ENCODE assay signal across 43 cellular contexts in the genomic region with DNA sequence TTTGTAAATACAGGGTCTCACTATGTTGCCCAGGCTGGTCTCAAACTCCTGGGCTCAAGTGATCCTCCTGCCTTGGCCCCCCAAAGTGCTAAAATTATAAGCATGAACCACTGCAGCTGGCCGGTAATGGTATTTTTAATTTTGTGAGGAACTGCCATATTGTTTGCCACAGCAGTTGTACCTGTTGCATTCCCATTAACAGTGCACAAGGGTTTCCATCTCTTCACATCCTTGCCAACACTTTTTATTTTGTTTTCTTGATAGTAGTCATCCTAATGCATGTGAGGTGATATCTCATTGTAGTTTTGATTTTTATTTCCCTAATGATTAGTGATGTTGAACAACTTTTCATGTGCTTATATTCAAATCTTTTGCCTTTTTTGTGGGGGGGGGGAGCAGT. TPM values are rescaled to one million over a fixed set of nuclear protein-coding genes. Genes with fewer than 3 reads are reported as not detected.
"Had no signal": no experiment of that assay in that cellular context is flagged by ENCODE, and none has a peak within 500 bp of the region (broad histone marks: within the 10 kb centered on the region; RNA-seq: fewer than 3 reads in every experiment).

No MANE protein-coding gene starts in this region.

- H3K27me3 ChIP-seq: adrenal gland, ascending aorta, body of pancreas, brain microvascular endothelial cell, breast epithelium, cardiac muscle cell had no signal

- ATAC-seq: activated naive CD4-positive, alpha-beta T cell treated with anti-CD3 and anti-CD28 coated beads, Interleukin-2, amount 50 U/mL, for 72 hours; activated naive CD8-positive, alpha-beta T cell treated with anti-CD3 and anti-CD28 coated beads, Interleukin-2, amount 50 U/mL, for 24 hours; activated T-cell treated with anti-CD3 and anti-CD28 coated beads, Interleukin-2, amount 50 U/mL, for 4 hours; activated T-cell treated with anti-CD3 and anti-CD28 coated beads, Interleukin-2, amount 50 U/mL, for 72 hours; activated T-helper 17 cell treated with anti-CD3 and anti-CD28 coated beads, Interleukin-2, amount 50 U/mL, for 72 hours; body of pancreas had no signal

- H3K36me3 ChIP-seq: adrenal gland, ascending aorta, brain microvascular endothelial cell, breast epithelium, cardiac muscle cell had no signal

- H3K9me3 ChIP-seq: adrenal gland had no signal

- FAIRE-seq: astrocyte, bronchial epithelial cell, colon had no signal

- H3K4me1 Mint-ChIP-seq: activated naive CD4-positive, alpha-beta T cell treated with anti-CD3 and anti-CD28 coated beads, Interleukin-2, amount 10 ng/mL, durations not matched to agents 7 days and 5 days; activated naive CD4-positive, alpha-beta T cell treated with anti-CD3 and anti-CD28 coated beads, Interleukin-2, amount 50 U/mL, for 24 hours; activated naive CD8-positive, alpha-beta T cell treated with anti-CD3 and anti-CD28 coated beads for 36 hours; activated naive CD8-positive, alpha-beta T cell treated with anti-CD3 and anti-CD28 coated beads, Interleukin-2, amount 10 ng/mL, durations not matched to agents 7 days and 5 days; activated naive CD8-positive, alpha-beta T cell treated with anti-CD3 and anti-CD28 coated beads, Interleukin-2, amount 50 U/mL, for 24 hours; activated T-helper 17 cell treated with anti-CD3 and anti-CD28 coated beads, Interleukin-2, amount 50 U/mL, for 72 hours; brain; central memory CD8-positive, alpha-beta T cell had no signal

- H3K4me1 ChIP-seq: adrenal gland, ascending aorta, body of pancreas, breast epithelium had no signal

- H3K27ac ChIP-seq: adrenal gland, ascending aorta, body of pancreas, brain microvascular endothelial cell, breast epithelium, cardiac muscle cell had no signal

- H3K4me3 ChIP-seq: adrenal gland, ascending aorta, body of pancreas, breast epithelium, cardiac muscle cell had no signal

- H3K27me3 Mint-ChIP-seq: brain had no signal

- H3K36me3 Mint-ChIP-seq: activated naive CD4-positive, alpha-beta T cell treated with anti-CD3 and anti-CD28 coated beads, Interleukin-2, amount 10 ng/mL, durations not matched to agents 7 days and 5 days; activated naive CD4-positive, alpha-beta T cell treated with anti-CD3 and anti-CD28 coated beads, Interleukin-2, amount 50 U/mL, for 24 hours; activated naive CD8-positive, alpha-beta T cell treated with anti-CD3 and anti-CD28 coated beads, Interleukin-2, amount 10 ng/mL, durations not matched to agents 7 days and 5 days; brain had no signal

- DNase-seq: activated effector memory CD4-positive, alpha-beta T cell treated with anti-CD3 and anti-CD28 coated beads, Interleukin-2, amount 50 U/mL, for 16 hours; activated effector memory CD4-positive, alpha-beta T cell treated with Interleukin-2 at 50 U/mL for 16 hours; activated gamma-delta T cell; activated gamma-delta T cell treated with Interleukin-2 at 50 U/mL for 16 hours; activated naive CD4-positive, alpha-beta T cell; activated naive CD4-positive, alpha-beta T cell treated with anti-CD3 and anti-CD28 coated beads for 36 hours; activated naive CD4-positive, alpha-beta T cell treated with anti-CD3 and anti-CD28 coated beads, Interleukin-2, amount 10 ng/mL, durations not matched to agents 7 days and 5 days; activated naive CD4-positive, alpha-beta T cell treated with anti-CD3 and anti-CD28 coated beads, Interleukin-2, amount 50 U/mL, for 16 hours; activated naive CD4-positive, alpha-beta T cell treated with Interleukin-2 at 50 U/mL for 16 hours; activated naive CD8-positive, alpha-beta T cell treated with anti-CD3 and anti-CD28 coated beads for 36 hours; activated naive CD8-positive, alpha-beta T cell treated with anti-CD3 and anti-CD28 coated beads, Interleukin-2, amount 10 ng/mL, durations not matched to agents 7 days and 5 days; activated naive CD8-positive, alpha-beta T cell treated with anti-CD3 and anti-CD28 coated beads, Interleukin-2, amount 50 U/mL, for 24 hours; activated T-cell treated with anti-CD3 and anti-CD28 coated beads, Interleukin-2, amount 50 U/mL, for 24 hours; activated T-cell treated with anti-CD3 and anti-CD28 coated beads, Interleukin-2, amount 50 U/mL, for 4 hours; activated T-cell treated with anti-CD3 and anti-CD28 coated beads, Interleukin-2, amount 50 U/mL, for 48 hours; activated T-cell treated with anti-CD3 and anti-CD28 coated beads, Interleukin-2, amount 50 U/mL, for 72 hours; adrenal gland; amniotic stem cell; amygdala; anterior cingulate cortex; aorta; body of pancreas; brain microvascular endothelial cell; caudate nucleus; central memory CD4-positive, alpha-beta T cell; cerebellar nuclear complex had no signal

- H3K27ac Mint-ChIP-seq: activated naive CD4-positive, alpha-beta T cell treated with anti-CD3 and anti-CD28 coated beads for 36 hours; activated naive CD4-positive, alpha-beta T cell treated with anti-CD3 and anti-CD28 coated beads, Interleukin-2, amount 10 ng/mL, durations not matched to agents 7 days and 5 days; activated naive CD4-positive, alpha-beta T cell treated with anti-CD3 and anti-CD28 coated beads, Interleukin-2, amount 50 U/mL, for 24 hours; activated naive CD4-positive, alpha-beta T cell treated with anti-CD3 and anti-CD28 coated beads, Interleukin-2, amount 50 U/mL, for 72 hours; activated naive CD8-positive, alpha-beta T cell; activated naive CD8-positive, alpha-beta T cell treated with anti-CD3 and anti-CD28 coated beads for 36 hours; activated naive CD8-positive, alpha-beta T cell treated with anti-CD3 and anti-CD28 coated beads, Interleukin-2, amount 10 ng/mL, durations not matched to agents 7 days and 5 days; activated naive CD8-positive, alpha-beta T cell treated with anti-CD3 and anti-CD28 coated beads, Interleukin-2, amount 50 U/mL, for 24 hours; activated T-cell treated with anti-CD3 and anti-CD28 coated beads, Interleukin-2, amount 50 U/mL, for 24 hours; activated T-cell treated with anti-CD3 and anti-CD28 coated beads, Interleukin-2, amount 50 U/mL, for 72 hours; activated T-helper 1 cell treated with anti-CD3 and anti-CD28 coated beads, Interleukin-12 subunit alpha, Interleukin-12 subunit beta, Interleukin-2, Interleukin-4 antibody, amounts not matched to agents 30 ng/mL and 10 ng/mL and 1 ng/mL, durations not matched to agents 14 hours and 24 hours and 36 hours; activated T-helper 17 cell treated with anti-CD3 and anti-CD28 coated beads, Interleukin-2, amount 50 U/mL, for 72 hours; activated T-helper 2 cell treated with anti-CD3 and anti-CD28 coated beads, Interferon-gamma antibody, Interleukin-2, Interleukin-4, amounts not matched to agents 10 μg/mL and 5 μg/mL and 100 μg/mL, durations not matched to agents 14 hours and 24 hours and 36 hours; brain had no signal

- H3K4me3 Mint-ChIP-seq: activated naive CD4-positive, alpha-beta T cell treated with anti-CD3 and anti-CD28 coated beads for 36 hours; activated naive CD4-positive, alpha-beta T cell treated with anti-CD3 and anti-CD28 coated beads, Interleukin-2, amount 10 ng/mL, durations not matched to agents 7 days and 5 days; activated naive CD4-positive, alpha-beta T cell treated with anti-CD3 and anti-CD28 coated beads, Interleukin-2, amount 50 U/mL, for 24 hours; activated naive CD8-positive, alpha-beta T cell; activated naive CD8-positive, alpha-beta T cell treated with anti-CD3 and anti-CD28 coated beads for 36 hours; activated naive CD8-positive, alpha-beta T cell treated with anti-CD3 and anti-CD28 coated beads, Interleukin-2, amount 10 ng/mL, durations not matched to agents 7 days and 5 days; activated naive CD8-positive, alpha-beta T cell treated with anti-CD3 and anti-CD28 coated beads, Interleukin-2, amount 50 U/mL, for 24 hours; activated T-cell treated with anti-CD3 and anti-CD28 coated beads, Interleukin-2, amount 50 U/mL, for 24 hours; activated T-cell treated with anti-CD3 and anti-CD28 coated beads, Interleukin-2, amount 50 U/mL, for 4 hours; activated T-cell treated with anti-CD3 and anti-CD28 coated beads, Interleukin-2, amount 50 U/mL, for 72 hours; activated T-helper 1 cell treated with anti-CD3 and anti-CD28 coated beads, Interleukin-12 subunit alpha, Interleukin-12 subunit beta, Interleukin-2, Interleukin-4 antibody, amounts not matched to agents 30 ng/mL and 10 ng/mL and 1 ng/mL, durations not matched to agents 14 hours and 24 hours and 36 hours; activated T-helper 17 cell treated with anti-CD3 and anti-CD28 coated beads, Interleukin-2, amount 50 U/mL, for 72 hours; brain; central memory CD8-positive, alpha-beta T cell had no signal

RNA-seq across cellular contexts. Expression of a gene that starts 13.5 kb away (rescaled TPM):
- total RNA-seq: activated naive CD4-positive, alpha-beta T cell treated with anti-CD3 and anti-CD28 coated beads for 36 hours; activated naive CD4-positive, alpha-beta T cell treated with anti-CD3 and anti-CD28 coated beads, Interleukin-2, amount 50 U/mL, for 72 hours; activated naive CD8-positive, alpha-beta T cell treated with anti-CD3 and anti-CD28 coated beads for 36 hours; activated naive CD8-positive, alpha-beta T cell treated with anti-CD3 and anti-CD28 coated beads, Interleukin-2, amount 10 ng/mL, durations not matched to agents 7 days and 5 days; activated T-cell treated with anti-CD3 and anti-CD28 coated beads, Interleukin-2, amount 50 U/mL, for 4 hours; activated T-cell treated with anti-CD3 and anti-CD28 coated beads, Interleukin-2, amount 50 U/mL, for 72 hours; activated T-helper 1 cell treated with anti-CD3 and anti-CD28 coated beads, Interleukin-12 subunit alpha, Interleukin-12 subunit beta, Interleukin-2, Interleukin-4 antibody, amounts not matched to agents 30 ng/mL and 10 ng/mL and 1 ng/mL, durations not matched to agents 14 hours and 24 hours and 36 hours; activated T-helper 17 cell treated with anti-CD3 and anti-CD28 coated beads, Interleukin-2, amount 50 U/mL, for 72 hours; activated T-helper 2 cell treated with anti-CD3 and anti-CD28 coated beads, Interferon-gamma antibody, Interleukin-2, Interleukin-4, amounts not matched to agents 10 μg/mL and 5 μg/mL and 100 μg/mL, durations not matched to agents 14 hours and 24 hours and 36 hours; adrenal gland; aorta; ascending aorta; astrocyte; body of pancreas; breast epithelium; bronchial epithelial cell; cardiac muscle cell; cardiac septum; cerebellum had no signal
- polyA plus RNA-seq: adipose tissue, adrenal gland, aorta, cardiac muscle cell had no signal

RNA-seq across cellular contexts. Expression of a gene that starts 41.5 kb away (rescaled TPM):
- total RNA-seq: activated naive CD4-positive, alpha-beta T cell treated with anti-CD3 and anti-CD28 coated beads for 36 hours; activated naive CD8-positive, alpha-beta T cell treated with anti-CD3 and anti-CD28 coated beads for 36 hours; activated naive CD8-positive, alpha-beta T cell treated with anti-CD3 and anti-CD28 coated beads, Interleukin-2, amount 10 ng/mL, durations not matched to agents 7 days and 5 days; activated T-cell treated with anti-CD3 and anti-CD28 coated beads, Interleukin-2, amount 50 U/mL, for 4 hours; activated T-helper 1 cell treated with anti-CD3 and anti-CD28 coated beads, Interleukin-12 subunit alpha, Interleukin-12 subunit beta, Interleukin-2, Interleukin-4 antibody, amounts not matched to agents 30 ng/mL and 10 ng/mL and 1 ng/mL, durations not matched to agents 14 hours and 24 hours and 36 hours; activated T-helper 17 cell treated with anti-CD3 and anti-CD28 coated beads, Interleukin-2, amount 50 U/mL, for 72 hours; activated T-helper 2 cell treated with anti-CD3 and anti-CD28 coated beads, Interferon-gamma antibody, Interleukin-2, Interleukin-4, amounts not matched to agents 10 μg/mL and 5 μg/mL and 100 μg/mL, durations not matched to agents 14 hours and 24 hours and 36 hours; aorta; ascending aorta; cerebellum had no signal
